9 cellular contexts compared by ENCODE assay signal in the genomic region with DNA sequence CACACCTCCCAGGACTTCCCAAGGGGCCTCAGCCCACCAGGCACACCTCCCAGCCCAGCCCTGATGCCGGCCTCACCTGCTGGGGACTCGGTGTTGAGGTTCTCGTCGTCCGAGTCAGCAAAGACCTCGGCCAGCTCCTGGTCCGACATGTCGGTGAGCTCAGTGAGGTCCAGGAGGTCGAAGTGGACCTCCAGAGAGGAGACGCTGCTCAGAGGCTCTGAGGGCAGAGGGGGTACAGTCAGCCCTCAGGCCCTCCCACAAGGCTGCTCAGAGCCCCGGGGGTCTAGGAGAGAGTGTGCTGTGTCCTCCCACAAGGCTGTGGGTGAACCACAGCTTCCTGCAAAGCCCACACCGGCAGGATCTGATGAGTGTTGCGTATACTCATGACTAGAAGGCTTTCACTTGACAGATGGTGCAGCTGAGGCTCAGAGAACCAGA. TPM values are rescaled to one million over a fixed set of nuclear protein-coding genes. Genes with fewer than 3 reads are reported as not detected.
DNase-seq lines count a peak whose midpoint lies in the region; ATAC-seq and TF ChIP-seq lines count a peak whose summit lies in the region.
"Had no signal": no experiment of that assay in that cellular context is flagged by ENCODE, and none has a peak within 500 bp of the region (broad histone marks: within the 10 kb centered on the region; RNA-seq: fewer than 3 reads in every experiment).

No MANE protein-coding gene starts in this region.

- intact Hi-C loops in stomach (cut with DNase I; ENCODE audit: low total_unique reads) = no loop called here

- CTCF ChIA-PET in CD8-positive, alpha-beta memory T cell (lab: Charles Lee) = interaction anchor here (1.1 to 1.6 kb wide), 3 partner anchors 9 to 12 kb away, joined by 3 read pairs; no protein-coding TSS in a partner anchor
- CTCF ChIA-PET in activated CD8-positive, alpha-beta T cell treated with anti-CD3 and anti-CD28 coated beads, Interleukin-2, amount 10 ng/mL, durations not matched to agents 7 days and 5 days (lab: Charles Lee) = interaction anchor here (0.8 to 0.9 kb wide), 2 partner anchors 10 to 13 kb away, joined by 4 to 5 read pairs; a partner anchor contains a TSS

- no peak overlapping the region for H3K4ac ChIP-seq in mesendoderm (ENCODE audit: low read depth, low read length)

- POLR2A ChIA-PET in CD8-positive, alpha-beta memory T cell (lab: Charles Lee) = interaction anchor here (0.5 to 0.7 kb wide), 3 partner anchors 9 to 165 kb away, joined by 3 to 5 read pairs (median 3); no protein-coding TSS in a partner anchor
- POLR2A ChIA-PET in activated CD8-positive, alpha-beta T cell treated with anti-CD3 and anti-CD28 coated beads, Interleukin-2, amount 10 ng/mL, durations not matched to agents 7 days and 5 days (lab: Charles Lee) = interaction anchor here (0.8 kb wide), 1 partner anchor 168 kb away, joined by 3 read pairs; no protein-coding TSS in a partner anchor
- POLR2A ChIA-PET in naive thymus-derived CD8-positive, alpha-beta T cell (lab: Charles Lee) = interaction anchor here (1.3 to 1.7 kb wide), 3 partner anchors 9 to 36 kb away, joined by 3 to 5 read pairs (median 4); a partner anchor contains a TSS

- H3K9me3 ChIP-seq in CD8-positive, alpha-beta memory T cell (ENCODE audit: low read length) = no peaks in the 10 kb centered on the region
- no peaks in the 10 kb centered on the region for H3K9me3 ChIP-seq in stomach

- peaks cover 2 to 6% of the 10 kb centered on the region in 2 donors for H3K27me3 Mint-ChIP-seq in CD8-positive, alpha-beta memory T cell
- H3K27me3 Mint-ChIP-seq in activated CD8-positive, alpha-beta T cell treated with anti-CD3 and anti-CD28 coated beads, Interleukin-2, amount 10 ng/mL, durations not matched to agents 7 days and 5 days (ENCODE audit: low read depth) = peaks cover 6% of the 10 kb centered on the region
- H3K27me3 Mint-ChIP-seq in naive thymus-derived CD8-positive, alpha-beta T cell = no peaks in the 10 kb centered on the region

- peak; percentile 54 for ATAC-seq in HG03045 (IDR thresholded peaks at IDR 0.05; ENCODE audit: unreplicated experiment)
- ATAC-seq in activated CD8-positive, alpha-beta T cell treated with anti-CD3 and anti-CD28 coated beads, Interleukin-2, amount 10 ng/mL, durations not matched to agents 7 days and 5 days = peak; percentile 95
- peak; percentile 99 to 100 for ATAC-seq in naive thymus-derived CD8-positive, alpha-beta T cell

- no peak overlapping the region for H3K56ac ChIP-seq in mesendoderm (ENCODE audit: low read length)

- H2AK5ac ChIP-seq in mesendoderm (ENCODE audit: low read length) = no peak overlapping the region

- H3K27ac Mint-ChIP-seq in CD8-positive, alpha-beta memory T cell = peak overlapping the region in 5 of 8 donors; percentile 32 to 61 (median 44)
- H3K27ac Mint-ChIP-seq in activated CD8-positive, alpha-beta T cell treated with anti-CD3 and anti-CD28 coated beads, Interleukin-2, amount 10 ng/mL, durations not matched to agents 7 days and 5 days = peak overlapping the region; percentile 77
- H3K27ac Mint-ChIP-seq in naive thymus-derived CD8-positive, alpha-beta T cell = peak overlapping the region in 9 of 10 donors; percentile 31 to 91 (median 70)
- H3K27ac Mint-ChIP-seq: T-helper 1 cell treated with Interleukin-12 subunit alpha and Interleukin-12 subunit beta and Interleukin-4 antibody, amounts not matched to agents 30 μg/mL and 1 μg/mL, for 36 hours had no signal

- H3K79me2 ChIP-seq in mesendoderm (ENCODE audit: control insufficient read depth, insufficient read depth, low read length) = no peaks in the 10 kb centered on the region

- H2BK15ac ChIP-seq in mesendoderm (replicated peaks; ENCODE audit: low read depth) = no peak overlapping the region

- H3K36me3 ChIP-seq in CD8-positive, alpha-beta memory T cell (ENCODE audit: insufficient read depth, low read length) = no peaks in the 10 kb centered on the region
- no peaks in the 10 kb centered on the region for H3K36me3 ChIP-seq in mesendoderm (ENCODE audit: control insufficient read depth, insufficient read depth, low read length)
- H3K36me3 ChIP-seq in stomach = peaks cover 0 to 12% (median 6%) of the 10 kb centered on the region in 4 donors

- H3K4me3 ChIP-seq in CD8-positive, alpha-beta memory T cell (ENCODE audit: low read length) = peak overlapping the region; percentile 65
- no peak overlapping the region for H3K4me3 ChIP-seq in mesendoderm (ENCODE audit: low read length)
- no peak overlapping the region for H3K4me3 ChIP-seq in stomach

- TF ChIP-seq CTCF in stomach (IDR thresholded peaks at IDR 0.05) = no peak

- TF ChIP-seq EP300 in stomach (IDR thresholded peaks at IDR 0.05) = no peak

- no peak overlapping the region for H3K4me2 ChIP-seq in mesendoderm (ENCODE audit: low read length)

- H3K27ac ChIP-seq in CD8-positive, alpha-beta memory T cell (ENCODE audit: low read depth, low read length) = no peak overlapping the region
- H3K27ac ChIP-seq in mesendoderm (ENCODE audit: low read depth, low read length) (no peak overlapping the region), stomach (no peak overlapping the region)

- DNase-seq in CD8-positive, alpha-beta memory T cell = peak; percentile 32 to 81 (median 69)
- peak; percentile 87 for DNase-seq in activated CD8-positive, alpha-beta T cell treated with anti-CD3 and anti-CD28 coated beads, Interleukin-2, amount 10 ng/mL, durations not matched to agents 7 days and 5 days
- peak; percentile 30 to 85 (median 70) for DNase-seq in naive thymus-derived CD8-positive, alpha-beta T cell
- no peak for DNase-seq in 8988T
- DNase-seq in mesendoderm = no peak
- no peak for DNase-seq in stomach
- DNase-seq in cerebellum (ENCODE audit: low spot score) = no peak

- no peak overlapping the region for H3K23ac ChIP-seq in mesendoderm (ENCODE audit: low read length)

- peaks cover 14 to 15% (median 15%) of the 10 kb centered on the region in 3 donors for H3K4me1 Mint-ChIP-seq in CD8-positive, alpha-beta memory T cell
- H3K4me1 Mint-ChIP-seq in activated CD8-positive, alpha-beta T cell treated with anti-CD3 and anti-CD28 coated beads, Interleukin-2, amount 10 ng/mL, durations not matched to agents 7 days and 5 days (ENCODE audit: low read depth) = peaks cover 15% of the 10 kb centered on the region
- peaks cover 14 to 33% (median 26%) of the 10 kb centered on the region in 4 donors for H3K4me1 Mint-ChIP-seq in naive thymus-derived CD8-positive, alpha-beta T cell

- H4K5ac ChIP-seq in mesendoderm (ENCODE audit: low read length) = no peak overlapping the region

- peaks cover 19% of the 10 kb centered on the region for H3K4me1 ChIP-seq in CD8-positive, alpha-beta memory T cell (ENCODE audit: insufficient read depth, low read length)
- H3K4me1 ChIP-seq in mesendoderm (ENCODE audit: control insufficient read depth, low read depth, low read length) (no peaks in the 10 kb centered on the region), stomach (peaks cover 0 to 8% (median 0%) of the 10 kb centered on the region in 4 donors)

- H3K9ac ChIP-seq in mesendoderm (ENCODE audit: low read length) = no peak overlapping the region

- TF ChIP-seq POLR2A in stomach (IDR thresholded peaks at IDR 0.05) = no peak

- H3K79me1 ChIP-seq in mesendoderm (ENCODE audit: low read length) = no peaks in the 10 kb centered on the region

- no peak overlapping the region for H4K8ac ChIP-seq in mesendoderm (ENCODE audit: low read depth, low read length)

- H2BK120ac ChIP-seq in mesendoderm (ENCODE audit: low read depth, low read length) = no peak overlapping the region

- H3K4me3 Mint-ChIP-seq in CD8-positive, alpha-beta memory T cell = peak overlapping the region; percentile 76 to 88 (median 80)
- peak overlapping the region; percentile 49 for H3K4me3 Mint-ChIP-seq in activated CD8-positive, alpha-beta T cell treated with anti-CD3 and anti-CD28 coated beads, Interleukin-2, amount 10 ng/mL, durations not matched to agents 7 days and 5 days
- H3K4me3 Mint-ChIP-seq in naive thymus-derived CD8-positive, alpha-beta T cell = peak overlapping the region; percentile 78 to 91 (median 86)
- H3K4me3 Mint-ChIP-seq: T-helper 1 cell treated with Interleukin-12 subunit alpha and Interleukin-12 subunit beta and Interleukin-4 antibody, amounts not matched to agents 30 μg/mL and 1 μg/mL, for 36 hours had no signal

- no peak overlapping the region for H3K18ac ChIP-seq in mesendoderm (ENCODE audit: low read length)

- H3K27me3 ChIP-seq in CD8-positive, alpha-beta memory T cell (ENCODE audit: insufficient read depth, low read length, poor library complexity, severe bottlenecking) = no peaks in the 10 kb centered on the region
- no peaks in the 10 kb centered on the region for H3K27me3 ChIP-seq in mesendoderm (ENCODE audit: insufficient read depth, low read length, poor library complexity)
- H3K27me3 ChIP-seq in stomach = no peaks in the 10 kb centered on the region

- H3K9me3 Mint-ChIP-seq in CD8-positive, alpha-beta memory T cell = no peaks in the 10 kb centered on the region
- no peaks in the 10 kb centered on the region for H3K9me3 Mint-ChIP-seq in activated CD8-positive, alpha-beta T cell treated with anti-CD3 and anti-CD28 coated beads, Interleukin-2, amount 10 ng/mL, durations not matched to agents 7 days and 5 days (ENCODE audit: insufficient read depth)
- H3K9me3 Mint-ChIP-seq in naive thymus-derived CD8-positive, alpha-beta T cell = no peaks in the 10 kb centered on the region
- H3K9me3 Mint-ChIP-seq: T-helper 1 cell treated with Interleukin-12 subunit alpha and Interleukin-12 subunit beta and Interleukin-4 antibody, amounts not matched to agents 30 μg/mL and 1 μg/mL, for 36 hours had no signal

- no CpG with 5 or more reads among the region's 13 CpGs for WGBS in mesendoderm (ENCODE audit: extremely low coverage, insufficient coverage, low lambda C conversion rate)
- WGBS in stomach, 5 donors = 62 to 70% (median 67%) methylated on average over 6 to 13 of the region's 13 CpGs

- no peak overlapping the region for H2BK5ac ChIP-seq in mesendoderm (ENCODE audit: low read length)

- H3K36me3 Mint-ChIP-seq in CD8-positive, alpha-beta memory T cell = no peaks in the 10 kb centered on the region
- no peaks in the 10 kb centered on the region for H3K36me3 Mint-ChIP-seq in activated CD8-positive, alpha-beta T cell treated with anti-CD3 and anti-CD28 coated beads, Interleukin-2, amount 10 ng/mL, durations not matched to agents 7 days and 5 days (ENCODE audit: low read depth)
- no peaks in the 10 kb centered on the region for H3K36me3 Mint-ChIP-seq in naive thymus-derived CD8-positive, alpha-beta T cell

RNA-seq across cellular contexts. Expression of a gene that starts 10.5 kb away (rescaled TPM):
- under 1 TPM; 0.13 to 0.18 TPM for total RNA-seq in CD8-positive, alpha-beta memory T cell
- polyA plus RNA-seq in CD8-positive, alpha-beta memory T cell = 0.94 TPM
- total RNA-seq in activated CD8-positive, alpha-beta T cell treated with anti-CD3 and anti-CD28 coated beads, Interleukin-2, amount 10 ng/mL, durations not matched to agents 7 days and 5 days = under 1 TPM in 1 of 2 experiments, not detected in 1; 0.18 TPM
- under 1 TPM; 0.57 to 0.99 TPM for total RNA-seq in naive thymus-derived CD8-positive, alpha-beta T cell
- polyA plus RNA-seq in naive thymus-derived CD8-positive, alpha-beta T cell = 1 to 10 TPM; 2.8 to 3.5 (median 3.3) TPM
- polyA plus RNA-seq in mesendoderm (2013, experiment 1 of 2) = 28.4 TPM
- polyA plus RNA-seq in mesendoderm (2013, experiment 2 of 2) = 30.0 TPM
- total RNA-seq in stomach = 10 to 100 TPM in 2 of 5 donors, 1 to 10 TPM in 1, under 1 TPM in 1, not detected in 1; 0.73 to 37.1 (median 15.1) TPM
- 1 to 10 TPM; 5.8 to 9.9 (median 7.3) TPM for polyA plus RNA-seq in stomach
- total RNA-seq in cerebellum = 12.6 TPM

Comparison
In these comparisons a context has a peak if more than half of its experiments do, and no peak if none do; other contexts are left out.
1. DNase-seq: peak in CD8-positive, alpha-beta memory T cell (5 of 5), activated CD8-positive, alpha-beta T cell treated with anti-CD3 and anti-CD28 coated beads, Interleukin-2, amount 10 ng/mL, durations not matched to agents 7 days and 5 days (single experiment) and naive thymus-derived CD8-positive, alpha-beta T cell (10 of 10); none in 8988T (single experiment), mesendoderm (single experiment), stomach (single experiment) and cerebellum (single experiment).
2. Peak in every context shown above with its lines, with median percentiles within 50 percentile points of each other: H3K27ac Mint-ChIP-seq, H3K4me3 Mint-ChIP-seq and ATAC-seq.